ENCODE assay signal across 14 cellular contexts in the genomic region with DNA sequence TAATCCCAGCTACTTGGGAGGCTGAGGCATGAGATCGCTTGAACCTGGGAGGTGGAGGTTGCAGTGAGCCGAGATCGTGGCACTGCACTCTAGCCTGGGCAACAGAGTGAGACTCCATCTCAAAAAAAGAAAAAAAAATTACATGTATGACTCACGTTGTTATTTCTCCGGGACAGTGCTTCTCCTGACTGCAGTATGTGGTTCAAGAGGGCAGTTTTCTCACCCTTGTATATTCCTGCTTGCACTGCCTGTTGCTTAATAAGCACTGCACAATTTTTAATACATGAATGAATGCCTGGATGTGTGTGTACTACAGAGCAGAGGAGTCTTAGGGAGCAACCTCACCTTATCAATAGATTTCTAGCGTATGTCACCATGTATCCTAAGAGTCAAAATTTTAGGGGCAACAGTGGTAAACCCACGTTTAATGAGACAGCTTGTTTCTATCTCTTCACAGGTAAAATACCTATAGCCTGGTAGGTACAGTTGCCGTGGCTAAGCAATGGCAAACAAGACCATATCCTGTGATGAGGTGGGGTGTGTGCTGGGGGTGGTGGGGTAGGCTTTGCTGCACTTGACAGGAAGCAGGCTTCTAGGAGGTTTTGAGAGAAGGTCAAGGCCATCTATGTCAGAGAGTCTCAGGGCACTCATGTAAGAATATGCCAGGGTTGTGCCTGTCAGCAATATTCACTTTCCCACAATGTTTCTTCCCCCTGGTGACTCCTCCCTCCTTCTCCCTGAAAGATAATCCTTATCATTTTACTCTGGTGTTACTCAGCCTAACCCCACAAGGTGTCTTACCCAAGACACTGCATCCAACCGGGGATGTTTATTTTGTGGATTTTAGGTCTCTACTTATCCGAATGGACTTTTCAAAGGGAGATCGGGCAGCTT. TPM values are rescaled to one million over a fixed set of nuclear protein-coding genes. Genes with fewer than 3 reads are reported as not detected.
DNase-seq lines count a peak whose midpoint lies in the region; ATAC-seq, FAIRE-seq and TF ChIP-seq lines count a peak whose summit lies in the region.
"Had no signal": no experiment of that assay in that cellular context is flagged by ENCODE, and none has a peak within 500 bp of the region (broad histone marks: within the 10 kb centered on the region; RNA-seq: fewer than 3 reads in every experiment).

No MANE protein-coding gene starts in this region.

- peaks cover 8% of the 10 kb centered on the region for H3K27me3 Mint-ChIP-seq in activated CD4-positive, alpha-beta memory T cell treated with anti-CD3 and anti-CD28 coated beads for 36 hours
- no peaks in the 10 kb centered on the region for H3K27me3 Mint-ChIP-seq in activated CD4-positive, alpha-beta memory T cell treated with anti-CD3 and anti-CD28 coated beads, Interleukin-2, amount 10 ng/mL, durations not matched to agents 7 days and 5 days
- peaks cover 15% of the 10 kb centered on the region for H3K27me3 Mint-ChIP-seq in stimulated activated memory B cell treated with anti-CD40 and anti-IgM and Interleukin-4, amounts not matched to agents 10 μg/mL and 1 μg/mL and 100 μg/mL, for 72 hours

- no peaks in the 10 kb centered on the region for H3K9me3 Mint-ChIP-seq in activated CD4-positive, alpha-beta memory T cell treated with anti-CD3 and anti-CD28 coated beads for 36 hours
- H3K9me3 Mint-ChIP-seq in activated CD4-positive, alpha-beta memory T cell treated with anti-CD3 and anti-CD28 coated beads, Interleukin-2, amount 10 ng/mL, durations not matched to agents 7 days and 5 days: no peaks in the 10 kb centered on the region
- H3K9me3 Mint-ChIP-seq in stimulated activated memory B cell treated with anti-CD40 and anti-IgM and Interleukin-4, amounts not matched to agents 10 μg/mL and 1 μg/mL and 100 μg/mL, for 72 hours: no peaks in the 10 kb centered on the region

- H3K27ac Mint-ChIP-seq in activated CD4-positive, alpha-beta memory T cell treated with anti-CD3 and anti-CD28 coated beads for 36 hours: peak overlapping the region; percentile 47
- no peak overlapping the region for H3K27ac Mint-ChIP-seq in activated CD4-positive, alpha-beta memory T cell treated with anti-CD3 and anti-CD28 coated beads, Interleukin-2, amount 10 ng/mL, durations not matched to agents 7 days and 5 days
- no peak overlapping the region for H3K27ac Mint-ChIP-seq in stimulated activated memory B cell treated with anti-CD40 and anti-IgM and Interleukin-4, amounts not matched to agents 10 μg/mL and 1 μg/mL and 100 μg/mL, for 72 hours

- no peaks in the 10 kb centered on the region for H3K36me3 Mint-ChIP-seq in activated CD4-positive, alpha-beta memory T cell treated with anti-CD3 and anti-CD28 coated beads for 36 hours
- H3K36me3 Mint-ChIP-seq in activated CD4-positive, alpha-beta memory T cell treated with anti-CD3 and anti-CD28 coated beads, Interleukin-2, amount 10 ng/mL, durations not matched to agents 7 days and 5 days (ENCODE audit: low read depth): no peaks in the 10 kb centered on the region
- H3K36me3 Mint-ChIP-seq in stimulated activated memory B cell treated with anti-CD40 and anti-IgM and Interleukin-4, amounts not matched to agents 10 μg/mL and 1 μg/mL and 100 μg/mL, for 72 hours: no peaks in the 10 kb centered on the region

- no peak overlapping the region for H3K4me3 Mint-ChIP-seq in activated CD4-positive, alpha-beta memory T cell treated with anti-CD3 and anti-CD28 coated beads for 36 hours
- H3K4me3 Mint-ChIP-seq in activated CD4-positive, alpha-beta memory T cell treated with anti-CD3 and anti-CD28 coated beads, Interleukin-2, amount 10 ng/mL, durations not matched to agents 7 days and 5 days: no peak overlapping the region
- H3K4me3 Mint-ChIP-seq in stimulated activated memory B cell treated with anti-CD40 and anti-IgM and Interleukin-4, amounts not matched to agents 10 μg/mL and 1 μg/mL and 100 μg/mL, for 72 hours: no peak overlapping the region

- no peak for FAIRE-seq in RCC 7860 (lab: Jason Lieb, UNC)
- FAIRE-seq: pancreas had no signal

- intact Hi-C loops in activated CD4-positive, alpha-beta memory T cell treated with anti-CD3 and anti-CD28 coated beads for 36 hours (cut with micrococcal nuclease): loop anchor here (1.0 to 2.0 kb wide), 4 partner anchors 23 to 82 kb away; partner anchors contain the start of gene MEX3C

- peak; percentile 22 for DNase-seq in activated CD4-positive, alpha-beta memory T cell treated with anti-CD3 and anti-CD28 coated beads for 36 hours
- no peak for DNase-seq in activated CD4-positive, alpha-beta memory T cell treated with anti-CD3 and anti-CD28 coated beads, Interleukin-2, amount 10 ng/mL, durations not matched to agents 7 days and 5 days
- DNase-seq in RCC 7860 (ENCODE audit: low spot score): peak; percentile 28
- DNase-seq in choroid plexus epithelial cell (ENCODE audit: low read depth): peak; percentile 83
- DNase-seq in RPMI8226: no peak
- DNase-seq in amniotic stem cell (lab: John Stamatoyannopoulos, UW): no peak
- DNase-seq: NCI-H146, NCI-H524, pancreas, Right ventricle myocardium superior, T-helper 9 cell had no signal

- peak; percentile 42 for ATAC-seq in stimulated activated memory B cell treated with anti-CD40 and anti-IgM and Interleukin-4, amounts not matched to agents 10 μg/mL and 1 μg/mL and 100 μg/mL, for 72 hours
- no peak for ATAC-seq in GM21367 (IDR thresholded peaks at IDR 0.05; ENCODE audit: unreplicated experiment)
- ATAC-seq: pancreas had no signal

- CTCF ChIA-PET in activated CD4-positive, alpha-beta memory T cell treated with anti-CD3 and anti-CD28 coated beads for 36 hours (lab: Charles Lee): no interaction called here
- CTCF ChIA-PET in activated CD4-positive, alpha-beta memory T cell treated with anti-CD3 and anti-CD28 coated beads, Interleukin-2, amount 10 ng/mL, durations not matched to agents 7 days and 5 days (lab: Charles Lee): no interaction called here

- peaks cover 22% of the 10 kb centered on the region for H3K4me1 Mint-ChIP-seq in activated CD4-positive, alpha-beta memory T cell treated with anti-CD3 and anti-CD28 coated beads for 36 hours (ENCODE audit: low read depth)
- H3K4me1 Mint-ChIP-seq in activated CD4-positive, alpha-beta memory T cell treated with anti-CD3 and anti-CD28 coated beads, Interleukin-2, amount 10 ng/mL, durations not matched to agents 7 days and 5 days: peaks cover 29% of the 10 kb centered on the region
- H3K4me1 Mint-ChIP-seq in stimulated activated memory B cell treated with anti-CD40 and anti-IgM and Interleukin-4, amounts not matched to agents 10 μg/mL and 1 μg/mL and 100 μg/mL, for 72 hours: peaks cover 9% of the 10 kb centered on the region

- POLR2A ChIA-PET in activated CD4-positive, alpha-beta memory T cell treated with anti-CD3 and anti-CD28 coated beads for 36 hours (lab: Charles Lee): interaction anchor here (1.8 kb wide), 1 partner anchor 38 kb away, joined by 8 read pairs; the partner anchor contains the start of gene MEX3C
- POLR2A ChIA-PET in activated CD4-positive, alpha-beta memory T cell treated with anti-CD3 and anti-CD28 coated beads, Interleukin-2, amount 10 ng/mL, durations not matched to agents 7 days and 5 days (lab: Charles Lee): interaction anchor here (0.6 to 3.6 kb wide), 2 partner anchors 38 to 122 kb away, joined by 3 to 19 read pairs; partner anchors contain the start of gene MEX3C

- no peak overlapping the region for H3K4me3 ChIP-seq in choroid plexus epithelial cell (ENCODE audit: low read depth, low read length)
- H3K4me3 ChIP-seq: pancreas, tibial nerve had no signal

- no peak for TF ChIP-seq CTCF in choroid plexus epithelial cell (conservative IDR thresholded peaks at IDR 0.05; ENCODE audit: low read depth, low read length)

RNA-seq across cellular contexts. Expression of gene MEX3C, which starts 36.9 kb away (rescaled TPM):
- 10 to 100 TPM; 56.6 to 61.5 TPM for total RNA-seq in activated CD4-positive, alpha-beta memory T cell treated with anti-CD3 and anti-CD28 coated beads for 36 hours
- total RNA-seq in activated CD4-positive, alpha-beta memory T cell treated with anti-CD3 and anti-CD28 coated beads, Interleukin-2, amount 10 ng/mL, durations not matched to agents 7 days and 5 days: 10 to 100 TPM; 55.4 to 62.6 TPM

Comparison
In these comparisons a context has a peak if more than half of its experiments do, and no peak if none do; other contexts are left out.
1. DNase-seq: peak in activated CD4-positive, alpha-beta memory T cell treated with anti-CD3 and anti-CD28 coated beads for 36 hours (single experiment), RCC 7860 (single experiment) and choroid plexus epithelial cell (single experiment); none in activated CD4-positive, alpha-beta memory T cell treated with anti-CD3 and anti-CD28 coated beads, Interleukin-2, amount 10 ng/mL, durations not matched to agents 7 days and 5 days (single experiment), RPMI8226 (single experiment) and amniotic stem cell (single experiment).